ENCODE assay signal across 27 cellular contexts in genomic region chr4:94334962-94335361, GRCh38. TPM values are rescaled to one million over a fixed set of nuclear protein-coding genes. Genes with fewer than 3 reads are reported as not detected.
DNase-seq lines count a peak whose midpoint lies in the region; ATAC-seq and TF ChIP-seq lines count a peak whose summit lies in the region.
"Had no signal": no experiment of that assay in that cellular context is flagged by ENCODE, and none has a peak within 500 bp of the region (broad histone marks: within the 10 kb centered on the region; RNA-seq: fewer than 3 reads in every experiment).

No MANE protein-coding gene starts in this region.

- peak overlapping the region in 1 of 3 experiments; percentile 82; a peak in 2 of 7 replicates for H3K27ac Mint-ChIP-seq in H9
- peak overlapping the region; percentile 21; the same call in 1 of the 2 replicates for H3K27ac Mint-ChIP-seq in WTC11
- H3K27ac Mint-ChIP-seq: activated naive CD4-positive, alpha-beta T cell treated with anti-CD3 and anti-CD28 coated beads, Interleukin-2, amount 10 ng/mL, durations not matched to agents 7 days and 5 days; activated T-cell treated with anti-CD3 and anti-CD28 coated beads, Interleukin-2, amount 50 U/mL, for 72 hours; natural killer cell; T-helper 1 cell treated with Interleukin-12 subunit alpha and Interleukin-12 subunit beta and Interleukin-4 antibody, amounts not matched to agents 30 μg/mL and 1 μg/mL, for 36 hours had no signal

- no peak overlapping the region for H3K9ac ChIP-seq in H9 (ENCODE audit: extremely low read depth, insufficient read length, low read length)
- H3K9ac ChIP-seq: parathyroid adenoma had no signal

- no peak overlapping the region for H3K4me2 ChIP-seq in H9 (ENCODE audit: insufficient read depth, insufficient read length, low read length)

- no peak overlapping the region for H2BK5ac ChIP-seq in H9 (ENCODE audit: insufficient read length, low read length)

- H3K9me3 Mint-ChIP-seq in H9 (no peaks in the 10 kb centered on the region), WTC11 (no peaks in the 10 kb centered on the region)
- H3K9me3 Mint-ChIP-seq: activated naive CD4-positive, alpha-beta T cell treated with anti-CD3 and anti-CD28 coated beads, Interleukin-2, amount 10 ng/mL, durations not matched to agents 7 days and 5 days; activated T-cell treated with anti-CD3 and anti-CD28 coated beads, Interleukin-2, amount 50 U/mL, for 72 hours; CD8-positive, alpha-beta memory T cell; natural killer cell; T-helper 1 cell treated with Interleukin-12 subunit alpha and Interleukin-12 subunit beta and Interleukin-4 antibody, amounts not matched to agents 30 μg/mL and 1 μg/mL, for 36 hours had no signal

- H3K27me3 ChIP-seq in H9 (ENCODE audit: insufficient read depth, low read length) (no peaks in the 10 kb centered on the region), gastrocnemius medialis (no peaks in the 10 kb centered on the region)
- H3K27me3 ChIP-seq: SJSA1, suprapubic skin, vagina had no signal

- H2AFZ ChIP-seq in H9 (ENCODE audit: low read length): peak overlapping the region; percentile 48
- H2AFZ ChIP-seq: parathyroid adenoma had no signal

- no peak overlapping the region for H4K5ac ChIP-seq in H9 (ENCODE audit: insufficient read length, low read depth, low read length)

- peaks cover 5 to 20% of the 10 kb centered on the region in 2 experiments for H3K4me1 Mint-ChIP-seq in H9
- peaks cover 11% of the 10 kb centered on the region for H3K4me1 Mint-ChIP-seq in WTC11

- POLR2A ChIA-PET in WTC11 (lab: Charles Lee): no interaction called here

- H3K4me1 ChIP-seq in H9 (ENCODE audit: insufficient read depth, low read length) (no peaks in the 10 kb centered on the region), gastrocnemius medialis (peaks cover 0 to 10% of the 10 kb centered on the region in 2 donors)
- H3K4me1 ChIP-seq: parathyroid adenoma, SJSA1, vagina had no signal

- no peak for TF ChIP-seq POLR2A in gastrocnemius medialis (IDR thresholded peaks at IDR 0.05)

- H4K20me1 ChIP-seq in H9 (ENCODE audit: control insufficient read depth, insufficient read depth, insufficient read length): no peaks in the 10 kb centered on the region

- no peak overlapping the region for H4K8ac ChIP-seq in H9 (replicated peaks; ENCODE audit: insufficient read length, low read depth, low read length)

- H3K36me3 Mint-ChIP-seq in H9 (ENCODE audit: insufficient read depth in 1 of 3, low read depth in 3 of 3): no peaks in the 10 kb centered on the region
- no peaks in the 10 kb centered on the region for H3K36me3 Mint-ChIP-seq in WTC11
- H3K36me3 Mint-ChIP-seq: activated naive CD4-positive, alpha-beta T cell treated with anti-CD3 and anti-CD28 coated beads, Interleukin-2, amount 10 ng/mL, durations not matched to agents 7 days and 5 days; natural killer cell had no signal

- H4K91ac ChIP-seq in H9 (ENCODE audit: insufficient read length, low read depth, low read length): no peak overlapping the region

- CTCF ChIA-PET in WTC11 (lab: Charles Lee): no interaction called here

- no peak overlapping the region for H3K27ac ChIP-seq in H9 (ENCODE audit: insufficient read length, low read depth, low read length)
- no peak overlapping the region for H3K27ac ChIP-seq in gastrocnemius medialis
- H3K27ac ChIP-seq: parathyroid adenoma, SJSA1, suprapubic skin, vagina had no signal

- H2BK15ac ChIP-seq in H9 (ENCODE audit: low read depth, low read length): no peak overlapping the region

- H3K79me2 ChIP-seq in H9 (ENCODE audit: insufficient read depth, low read length): no peaks in the 10 kb centered on the region
- H3K79me2 ChIP-seq: parathyroid adenoma had no signal

- TF ChIP-seq CTCF in H9 (conservative IDR thresholded peaks at IDR 0.05): no peak
- no peak for TF ChIP-seq CTCF in WTC11 (IDR thresholded peaks at IDR 0.05)
- no peak for TF ChIP-seq CTCF in gastrocnemius medialis (IDR thresholded peaks at IDR 0.05 in 4 of 5, conservative IDR thresholded peaks at IDR 0.05 in 1 of 5)

- no peak overlapping the region for H2AK5ac ChIP-seq in H9 (ENCODE audit: insufficient read length, low read length)

- in situ Hi-C loops in gastrocnemius medialis (cut with MboI; ENCODE audit: low sequenced_read_pairs in 4 of 4): no loop called here

- H3K4me3 Mint-ChIP-seq in H9: no peak overlapping the region
- no peak overlapping the region for H3K4me3 Mint-ChIP-seq in WTC11
- H3K4me3 Mint-ChIP-seq: activated naive CD4-positive, alpha-beta T cell treated with anti-CD3 and anti-CD28 coated beads, Interleukin-2, amount 10 ng/mL, durations not matched to agents 7 days and 5 days; activated T-cell treated with anti-CD3 and anti-CD28 coated beads, Interleukin-2, amount 50 U/mL, for 72 hours; CD8-positive, alpha-beta memory T cell; natural killer cell; T-helper 1 cell treated with Interleukin-12 subunit alpha and Interleukin-12 subunit beta and Interleukin-4 antibody, amounts not matched to agents 30 μg/mL and 1 μg/mL, for 36 hours had no signal

- H2BK120ac ChIP-seq in H9 (ENCODE audit: low read depth, low read length, poor library complexity, severe bottlenecking): no peak overlapping the region

- H3K23me2 ChIP-seq in H9 (ENCODE audit: insufficient read length, low read depth, low read length, poor library complexity, severe bottlenecking): no peaks in the 10 kb centered on the region

- no peaks in the 10 kb centered on the region for H3K27me3 Mint-ChIP-seq in H9 (ENCODE audit: low read depth)
- no peaks in the 10 kb centered on the region for H3K27me3 Mint-ChIP-seq in WTC11 (ENCODE audit: low read depth)

- DNase-seq in H9 (no peak), WTC11 (ENCODE audit: low spot score) (no peak), left ventricle myocardium superior (peak; percentile 27), gastrocnemius medialis (peak in 1 of 2 donors; percentile 49), NCI-H2107 (lab: John Stamatoyannopoulos, UW) (no peak), NAMALWA (ENCODE audit: low spot score) (no peak)
- DNase-seq: activated CD4-positive, alpha-beta T cell treated with anti-CD3 and anti-CD28 coated beads for 4 hours; activated naive CD4-positive, alpha-beta T cell treated with anti-CD3 and anti-CD28 coated beads, Interleukin-2, amount 10 ng/mL, durations not matched to agents 7 days and 5 days; activated T-cell treated with anti-CD3 and anti-CD28 coated beads, Interleukin-2, amount 50 U/mL, for 72 hours; CD8-positive, alpha-beta memory T cell; DMS53; erythroblast; Karpas-422; kidney glomerular epithelial cell; midbrain; natural killer cell; NCI-H1105 treated with DMSO at 0.1 percent for 48 hours; NCI-H2081; NCI-H510A treated with DMSO at 0.1 percent for 48 hours had no signal

- no peak overlapping the region for H3K14ac ChIP-seq in H9 (ENCODE audit: insufficient read depth, low read length)

- ATAC-seq in WTC11 (peak; percentile 67), left ventricle myocardium superior (peak; percentile 83), gastrocnemius medialis (peak; percentile 75 to 89), GM21528 (IDR thresholded peaks at IDR 0.05; ENCODE audit: low FRiP score, unreplicated experiment) (no peak)
- ATAC-seq: activated T-cell treated with anti-CD3 and anti-CD28 coated beads, Interleukin-2, amount 50 U/mL, for 72 hours; natural killer cell; Panc1 had no signal

- H3K4ac ChIP-seq in H9 (ENCODE audit: low read depth, low read length): no peak overlapping the region

- intact Hi-C loops in left ventricle myocardium superior (cut with micrococcal nuclease): loop anchor here (5.0 kb wide), 1 partner anchor 397 kb away; no protein-coding TSS in a partner anchor
- intact Hi-C loops in gastrocnemius medialis (cut with DNase I; ENCODE audit: low total_unique reads): loop anchor here (10.0 kb wide), 1 partner anchor 60 kb away; no protein-coding TSS in a partner anchor

- no peaks in the 10 kb centered on the region for H3K9me3 ChIP-seq in H9 (ENCODE audit: control insufficient read depth, low read depth, low read length)
- H3K9me3 ChIP-seq in gastrocnemius medialis: no peaks in the 10 kb centered on the region
- H3K9me3 ChIP-seq: SJSA1, suprapubic skin, vagina had no signal

- no peaks in the 10 kb centered on the region for H3K79me1 ChIP-seq in H9 (ENCODE audit: insufficient read depth, low read depth, low read length, poor library complexity, severe bottlenecking)

- no peak overlapping the region for H3K23ac ChIP-seq in H9 (ENCODE audit: insufficient read length, low read depth, low read length)

- no peaks in the 10 kb centered on the region for H3K36me3 ChIP-seq in gastrocnemius medialis
- H3K36me3 ChIP-seq: SJSA1, suprapubic skin, vagina had no signal

- H3T11ph ChIP-seq in H9 (ENCODE audit: low read length): no peak overlapping the region

- H2BK20ac ChIP-seq in H9 (ENCODE audit: low read depth, low read length, poor library complexity, severe bottlenecking): no peak overlapping the region

- no peak overlapping the region for H2BK12ac ChIP-seq in H9 (ENCODE audit: insufficient read length, low read depth, low read length)

- no peak overlapping the region for H3K56ac ChIP-seq in H9 (ENCODE audit: insufficient read length, low read depth, low read length)

- H3K4me3 ChIP-seq in gastrocnemius medialis: no peak overlapping the region
- H3K4me3 ChIP-seq: SJSA1, suprapubic skin, vagina had no signal

- no CpG with 5 or more reads among the region's 3 CpGs for WGBS in H9 (ENCODE audit: extremely low coverage, insufficient read length, low lambda C conversion rate)

- no peak overlapping the region for H3K18ac ChIP-seq in H9 (ENCODE audit: insufficient read length, low read depth, low read length)

TF ChIP-seq in WTC11, 78 proteins besides CTCF, POLR2A, EP300 and RAD21 (continues in another document):
- TF ChIP-seq ATF6 (CRISPR knock-in tag; IDR thresholded peaks at IDR 0.05): no peak

RNA-seq across cellular contexts. Expression of gene HPGDS, which starts 7.7 kb away (rescaled TPM):
- total RNA-seq in H9 (2021) (not detected in 2 replicates), WTC11 (2021) (not detected in 3 replicates), left ventricle myocardium superior (3.5 TPM), gastrocnemius medialis (under 1 TPM in 1 of 4 donors, not detected in 3; 0.53 TPM)
- total RNA-seq: activated T-cell treated with anti-CD3 and anti-CD28 coated beads, Interleukin-2, amount 50 U/mL, for 72 hours; astrocyte; SJSA1 had no signal
